In the genomic region with DNA sequence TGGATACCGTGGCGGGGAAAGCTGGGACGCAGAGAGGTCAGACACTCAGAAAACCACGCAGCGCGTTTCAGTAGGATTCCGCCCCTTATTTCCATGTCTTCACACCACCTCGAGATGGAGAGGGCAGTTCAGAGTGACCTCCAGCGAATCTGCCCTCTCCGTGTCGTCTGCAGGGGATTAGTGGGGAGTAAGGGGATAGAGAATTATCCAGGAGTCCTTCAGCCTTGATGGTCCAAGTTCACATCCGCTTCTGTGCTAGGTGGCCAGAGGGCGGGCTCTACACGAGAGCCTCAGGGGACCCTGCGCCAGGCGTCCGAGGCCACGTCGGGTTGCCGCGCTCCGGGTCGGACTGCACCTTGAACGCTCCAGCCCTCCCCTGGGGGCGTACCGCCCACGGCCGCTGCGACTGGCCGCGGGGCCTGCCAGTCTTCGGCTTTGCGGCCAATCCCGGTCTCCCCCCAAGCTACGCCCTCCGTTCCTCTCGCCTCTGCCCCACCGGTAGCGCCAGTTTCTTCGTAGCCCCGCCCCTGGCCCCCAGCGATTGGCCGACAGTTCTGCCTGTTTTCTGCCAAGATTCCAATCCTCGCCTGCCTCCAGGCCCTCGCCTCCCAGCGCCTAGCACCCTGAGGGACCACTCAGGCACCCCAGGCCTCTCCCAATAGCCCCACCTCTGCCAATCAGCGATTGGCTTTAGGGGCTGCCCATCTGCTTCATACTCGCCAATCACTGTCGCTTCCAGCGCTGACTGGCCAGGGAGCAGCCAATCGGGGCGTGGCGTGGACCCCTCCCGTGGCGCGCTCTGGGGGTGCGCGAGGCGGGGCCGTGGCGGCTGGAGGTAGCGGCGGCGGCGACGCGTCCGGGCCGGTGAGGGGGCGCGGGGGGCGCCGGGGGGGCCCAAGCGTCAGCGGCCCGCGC, we compare ENCODE assay signal across 8 cellular contexts. TPM values are rescaled to one million over a fixed set of nuclear protein-coding genes. Genes with fewer than 3 reads are reported as not detected.
DNase-seq lines count a peak whose midpoint lies in the region; ATAC-seq, FAIRE-seq and TF ChIP-seq lines count a peak whose summit lies in the region.

A gene with protein sequence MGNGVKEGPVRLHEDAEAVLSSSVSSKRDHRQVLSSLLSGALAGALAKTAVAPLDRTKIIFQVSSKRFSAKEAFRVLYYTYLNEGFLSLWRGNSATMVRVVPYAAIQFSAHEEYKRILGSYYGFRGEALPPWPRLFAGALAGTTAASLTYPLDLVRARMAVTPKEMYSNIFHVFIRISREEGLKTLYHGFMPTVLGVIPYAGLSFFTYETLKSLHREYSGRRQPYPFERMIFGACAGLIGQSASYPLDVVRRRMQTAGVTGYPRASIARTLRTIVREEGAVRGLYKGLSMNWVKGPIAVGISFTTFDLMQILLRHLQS (plus strand): TSS at position 812 of the 915 bp plus-strand sequence. CDS start 32,131 bp downstream, outside the sequence.

- H3K4me1 ChIP-seq in prostate gland (replicated peaks), result no peaks in the 10 kb centered on the region

- no peaks in the 10 kb centered on the region for H3K9me3 ChIP-seq in prostate gland

- peak in 2 of 4 experiments; percentile 13 to 20 for TF ChIP-seq CTCF in prostate gland (IDR thresholded peaks at IDR 0.05)

- peak within 1 kb of the TSS; percentile 76 to 93 for H3K4me3 ChIP-seq in prostate gland

- FAIRE-seq in urothelium cell line (lab: Jason Lieb, UNC), result no peak

- 5% methylated on average over 62 of the region's 77 CpGs for WGBS in prostate gland

- H3K27ac ChIP-seq in angular gyrus (ENCODE audit: low read depth, low read length), result peak within 1 kb of the TSS; percentile 89
- H3K27ac ChIP-seq in prostate gland, result peak within 1 kb of the TSS; percentile 77 to 82

- DNase-seq in NCI-H187 (lab: John Stamatoyannopoulos, UW) (peak; percentile 94), T-helper 2 cell (peak; percentile 96 to 100 (median 99)), left ventricle myocardium superior (peak; percentile 99), prostate gland (ENCODE audit: low spot score) (peak; percentile 99), urothelium cell line (ENCODE audit: low spot score) (peak; percentile 99)

- intact Hi-C loops in left ventricle myocardium superior (cut with micrococcal nuclease) (no loop called here), prostate gland (cut with DNase I) (loop anchor here (2.0 kb wide), 1 partner anchor 75 kb away; a partner anchor contains a TSS)

- no peaks in the 10 kb centered on the region for H3K27me3 ChIP-seq in prostate gland (replicated peaks; ENCODE audit: insufficient read depth)

- H3K36me3 ChIP-seq in prostate gland, result no peaks in the 10 kb centered on the region

- peak; percentile 94 for ATAC-seq in HG02938 (IDR thresholded peaks at IDR 0.05; ENCODE audit: unreplicated experiment)
- peak; percentile 92 for ATAC-seq in left ventricle myocardium superior

- TF ChIP-seq POLR2A in GM15510 (IDR thresholded peaks at IDR 0.05; ENCODE audit: borderline replicate concordance, extremely low read depth, insufficient read length) (peak; percentile 62), prostate gland (IDR thresholded peaks at IDR 0.05) (no peak)

RNA-seq across cellular contexts. Expression of the gene that starts here (rescaled TPM):
- total RNA-seq in left ventricle myocardium superior (29.5 TPM), prostate gland (10 to 100 TPM; 11.5 to 18.6 TPM)

Comparison
In these comparisons a context has a peak if more than half of its experiments do, and no peak if none do; other contexts are left out.
1. Peak in every context shown above with its lines: DNase-seq, ATAC-seq, H3K4me3 ChIP-seq and H3K27ac ChIP-seq.